13 cellular contexts compared by ENCODE assay signal in the genomic region with DNA sequence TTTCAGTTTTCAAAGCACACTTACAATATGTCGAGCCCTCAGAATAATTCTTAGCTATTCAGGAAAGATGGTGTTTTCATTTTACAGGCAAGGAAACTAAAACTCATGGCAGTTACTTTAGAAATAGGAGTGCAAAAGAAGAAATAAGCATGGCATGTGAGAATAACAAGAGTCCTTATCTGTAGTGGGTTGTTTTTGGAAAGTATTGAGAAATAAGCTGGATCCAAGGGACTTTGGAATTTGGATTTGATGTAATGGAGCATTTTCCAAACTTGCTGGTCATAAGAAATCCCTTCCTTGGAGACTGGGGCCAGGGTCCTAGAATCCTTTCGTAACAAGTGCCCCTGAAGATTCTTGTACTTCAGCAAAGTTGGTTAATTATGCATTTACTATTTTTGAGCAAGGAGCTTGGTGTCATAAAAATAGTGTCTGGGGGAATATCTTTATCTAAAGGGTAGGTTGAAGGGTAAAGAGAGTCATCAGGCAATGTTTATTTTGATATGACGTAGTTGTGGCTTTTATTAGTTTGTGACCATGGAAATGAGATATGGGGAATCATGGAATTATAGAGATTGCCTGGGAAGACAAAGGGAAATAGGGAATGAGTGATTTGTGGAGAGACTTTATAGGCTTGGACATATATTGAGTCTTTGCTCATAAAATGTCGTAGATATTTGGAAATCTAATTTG. TPM values are rescaled to one million over a fixed set of nuclear protein-coding genes. Genes with fewer than 3 reads are reported as not detected.
DNase-seq lines count a peak whose midpoint lies in the region; ATAC-seq and TF ChIP-seq lines count a peak whose summit lies in the region.
"Had no signal": no experiment of that assay in that cellular context is flagged by ENCODE, and none has a peak within 500 bp of the region (broad histone marks: within the 10 kb centered on the region; RNA-seq: fewer than 3 reads in every experiment).

No MANE protein-coding gene starts in this region.

- POLR2A ChIA-PET in PC-3 (lab: Charles Lee; ENCODE audit: unreplicated experiment), result no interaction called here

- H4K91ac ChIP-seq in neuronal stem cell (ENCODE audit: low read depth, low read length, poor library complexity), result no peak overlapping the region

- peaks cover 96% of the 10 kb centered on the region for H3K79me2 ChIP-seq in PC-3 (ENCODE audit: low read length)
- H3K79me2 ChIP-seq in mammary epithelial cell (ENCODE audit: insufficient read depth, low read length), result peaks cover 94% of the 10 kb centered on the region

- peak overlapping the region; percentile 0 for H3K27ac Mint-ChIP-seq in progenitor cell of endocrine pancreas

- H3K36me3 Mint-ChIP-seq in progenitor cell of endocrine pancreas (ENCODE audit: insufficient read depth), result no peaks in the 10 kb centered on the region
- H3K36me3 Mint-ChIP-seq: stimulated activated memory B cell treated with anti-CD40 and anti-IgM and Interleukin-4, amounts not matched to agents 10 μg/mL and 1 μg/mL and 100 μg/mL, for 72 hours had no signal

- no peak overlapping the region for H2BK15ac ChIP-seq in neuronal stem cell (ENCODE audit: low read length)

- H4K8ac ChIP-seq in neuronal stem cell (ENCODE audit: low read depth, low read length), result no peak overlapping the region

- H3K27ac ChIP-seq in PC-3 (ENCODE audit: low read length) (0 out of 2 replicates have a peak overlapping the region, but pooled peaks have one; percentile 12), mammary epithelial cell (ENCODE audit: insufficient read depth, low read depth, low read length) (no peak overlapping the region), neuronal stem cell (replicated peaks; ENCODE audit: low read length) (no peak overlapping the region)

- 98% methylated on average over 4 of the region's 4 CpGs for WGBS in mammary epithelial cell (ENCODE audit: low coverage, missing lambda C conversion rate)
- WGBS in neuronal stem cell (ENCODE audit: extremely low coverage in 2 of 2, insufficient read length in 2 of 2, insufficient replicate concordance in 1 of 2), 2 donors, result 100% methylated on average over 1 of the region's 4 CpGs; no CpG with 5 or more reads in 1 of the 2 donors

- H2BK12ac ChIP-seq in neuronal stem cell (ENCODE audit: low read length), result no peak overlapping the region

- H3K36me3 ChIP-seq in PC-3 (ENCODE audit: low read depth, low read length) (no peaks in the 10 kb centered on the region), mammary epithelial cell (ENCODE audit: insufficient read depth, low read length) (no peaks in the 10 kb centered on the region), neuronal stem cell (replicated peaks in 1 of 2; ENCODE audit: control insufficient read depth in 2 of 2, insufficient read depth in 2 of 2, low read length in 2 of 2) (no peaks in the 10 kb centered on the region)

- no peaks in the 10 kb centered on the region for H3K9me2 ChIP-seq in PC-3 (replicated peaks; ENCODE audit: low read length)

- H4K20me1 ChIP-seq in PC-3 (ENCODE audit: low read length) (peaks cover 7% of the 10 kb centered on the region; the same call in 1 of the 2 replicates), mammary epithelial cell (ENCODE audit: insufficient read depth, low read length) (peaks cover 2% of the 10 kb centered on the region)

- no peaks in the 10 kb centered on the region for H3F3A ChIP-seq in PC-3 (ENCODE audit: low read length, unreplicated experiment)

- dilution Hi-C loops in mammary epithelial cell (cut with HindIII; ENCODE audit: low sequenced_read_pairs), result no loop called here

- no peak overlapping the region for H3K9ac ChIP-seq in PC-3 (ENCODE audit: low read length)
- no peak overlapping the region for H3K9ac ChIP-seq in mammary epithelial cell (ENCODE audit: insufficient read depth, low read length)
- no peak overlapping the region for H3K9ac ChIP-seq in neuronal stem cell (ENCODE audit: low read depth, low read length, poor library complexity)

- TF ChIP-seq CTCF in PC-3 (conservative IDR thresholded peaks at IDR 0.05; ENCODE audit: low read depth, low read length) (no peak), fibroblast of the aortic adventitia (IDR thresholded peaks at IDR 0.05; ENCODE audit: insufficient read depth, low read length) (no peak), progenitor cell of endocrine pancreas (IDR thresholded peaks at IDR 0.05; ENCODE audit: unreplicated experiment) (no peak), mammary epithelial cell (conservative IDR thresholded peaks at IDR 0.05 in 1 of 2, IDR thresholded peaks at IDR 0.05 in 1 of 2; ENCODE audit: extremely low read depth in 1 of 2, insufficient read depth in 1 of 2, low read depth in 1 of 2, low read length in 2 of 2) (no peak)

- H3K27me3 ChIP-seq in PC-3 (ENCODE audit: low read length) (no peaks in the 10 kb centered on the region), mammary epithelial cell (ENCODE audit: insufficient read depth, low read length) (no peaks in the 10 kb centered on the region), neuronal stem cell (ENCODE audit: control insufficient read depth in 3 of 3, insufficient read depth in 3 of 3, low read depth in 1 of 3, low read length in 3 of 3) (no peaks in the 10 kb centered on the region)

- intact Hi-C loops in PC-3 (cut with micrococcal nuclease), result no loop called here
- intact Hi-C loops in mammary epithelial cell (cut with micrococcal nuclease), result no loop called here

- in situ Hi-C loops in mammary epithelial cell (cut with MboI; ENCODE audit: low sequenced_read_pairs in 2 of 2), result loop anchor here in 1 of 2 donors (25.0 kb wide), 1 partner anchor 781 kb away; the partner anchor contains the start of gene FBXL14

- H3K4me3 ChIP-seq in PC-3 (ENCODE audit: low read length), result no peak overlapping the region
- H3K4me3 ChIP-seq in fibroblast of the aortic adventitia (ENCODE audit: low read depth, low read length), result no peak overlapping the region
- H3K4me3 ChIP-seq in mammary epithelial cell (replicated peaks in 1 of 3; ENCODE audit: insufficient read depth in 1 of 3, low read depth in 2 of 3, low read length in 3 of 3), result no peak overlapping the region
- H3K4me3 ChIP-seq in neuronal stem cell (ENCODE audit: low read length in 2 of 2), result no peak overlapping the region

- H3K4me3 Mint-ChIP-seq in progenitor cell of endocrine pancreas (ENCODE audit: low read depth), result no peak overlapping the region
- H3K4me3 Mint-ChIP-seq: stimulated activated memory B cell treated with anti-CD40 and anti-IgM and Interleukin-4, amounts not matched to agents 10 μg/mL and 1 μg/mL and 100 μg/mL, for 72 hours had no signal

- BruUV-seq in PC-3 (replicated peaks; lab: Mats Ljungman, UMichigan) (no TSS peak), mammary epithelial cell (replicated peaks; lab: Mats Ljungman, UMichigan) (no TSS peak)

- H3K79me1 ChIP-seq in neuronal stem cell (ENCODE audit: low read depth, low read length), result peaks cover under 1% of the 10 kb centered on the region

- no peak overlapping the region for H3K14ac ChIP-seq in neuronal stem cell (ENCODE audit: low read length)

- H3K4me1 Mint-ChIP-seq in progenitor cell of endocrine pancreas (ENCODE audit: low read depth), result peaks cover 7% of the 10 kb centered on the region

- no peak for ATAC-seq in PC-3
- no peak for ATAC-seq in GM18858 (IDR thresholded peaks at IDR 0.05; ENCODE audit: unreplicated experiment)
- ATAC-seq: stimulated activated memory B cell treated with anti-CD40 and anti-IgM and Interleukin-4, amounts not matched to agents 10 μg/mL and 1 μg/mL and 100 μg/mL, for 72 hours had no signal

- CTCF ChIA-PET in PC-3 (lab: Charles Lee), result no interaction called here
- CTCF ChIA-PET in mammary epithelial cell (lab: Charles Lee; ENCODE audit: low non-redundant PET), result interaction anchor here (1.1 kb wide), 1 partner anchor 230 kb away, joined by 5 read pairs; no protein-coding TSS in a partner anchor

- H2AFZ ChIP-seq in PC-3 (ENCODE audit: low read length), result no peak overlapping the region
- H2AFZ ChIP-seq in mammary epithelial cell (ENCODE audit: low read depth, low read length), result no peak overlapping the region
- no peak overlapping the region for H2AFZ ChIP-seq in neuronal stem cell (ENCODE audit: low read length)

- DNase-seq in GM03348 (ENCODE audit: low spot score) (peak; percentile 29), PC-3 (no peak), fibroblast of the aortic adventitia (ENCODE audit: low read depth) (peak; percentile 91), progenitor cell of endocrine pancreas (ENCODE audit: low spot score, unreplicated experiment) (no peak), mammary epithelial cell (no peak), neuronal stem cell (ENCODE audit: low spot score) (no peak), medulla oblongata (ENCODE audit: extremely low spot score) (no peak)
- DNase-seq: amygdala, DMS79, GOT3, mesendoderm had no signal

- H3K4me2 ChIP-seq in PC-3 (ENCODE audit: low read length) (no peak overlapping the region), mammary epithelial cell (ENCODE audit: insufficient read depth, low read depth, low read length) (no peak overlapping the region), neuronal stem cell (ENCODE audit: insufficient read depth, low read length, poor library complexity, severe bottlenecking) (no peak overlapping the region)

- no peak overlapping the region for H2BK120ac ChIP-seq in neuronal stem cell (ENCODE audit: low read depth, low read length)

- no peak overlapping the region for H3K18ac ChIP-seq in neuronal stem cell (ENCODE audit: low read length)

- H3K9me3 Mint-ChIP-seq in progenitor cell of endocrine pancreas (ENCODE audit: low read depth), result no peaks in the 10 kb centered on the region
- H3K9me3 Mint-ChIP-seq: stimulated activated memory B cell treated with anti-CD40 and anti-IgM and Interleukin-4, amounts not matched to agents 10 μg/mL and 1 μg/mL and 100 μg/mL, for 72 hours had no signal

- H2BK5ac ChIP-seq in neuronal stem cell (ENCODE audit: low read length), result no peak overlapping the region

- peaks cover 4% of the 10 kb centered on the region; the same call in 1 of the 2 replicates for H3K4me1 ChIP-seq in PC-3 (ENCODE audit: insufficient read depth, low read length)
- H3K4me1 ChIP-seq in mammary epithelial cell (ENCODE audit: insufficient read depth, low read length), result no peaks in the 10 kb centered on the region
- no peaks in the 10 kb centered on the region for H3K4me1 ChIP-seq in neuronal stem cell (ENCODE audit: control insufficient read depth in 2 of 2, insufficient read depth in 1 of 2, low read depth in 1 of 2, low read length in 2 of 2)

- H3K27me3 Mint-ChIP-seq in progenitor cell of endocrine pancreas, result no peaks in the 10 kb centered on the region
- H3K27me3 Mint-ChIP-seq: stimulated activated memory B cell treated with anti-CD40 and anti-IgM and Interleukin-4, amounts not matched to agents 10 μg/mL and 1 μg/mL and 100 μg/mL, for 72 hours had no signal

- no peak overlapping the region for H3K23ac ChIP-seq in neuronal stem cell (ENCODE audit: low read depth, low read length, poor library complexity)

- H2AK5ac ChIP-seq in neuronal stem cell (ENCODE audit: low read depth, low read length), result no peak overlapping the region

- H3K9me3 ChIP-seq in PC-3 (ENCODE audit: low read length), result no peaks in the 10 kb centered on the region
- H3K9me3 ChIP-seq in mammary epithelial cell (replicated peaks; ENCODE audit: insufficient read depth, low read length), result no peaks in the 10 kb centered on the region
- no peaks in the 10 kb centered on the region for H3K9me3 ChIP-seq in neuronal stem cell (replicated peaks in 1 of 2; ENCODE audit: control insufficient read depth in 2 of 2, insufficient read depth in 1 of 2, low read depth in 1 of 2, low read length in 2 of 2)

- H3K4ac ChIP-seq in neuronal stem cell (ENCODE audit: low read length), result no peak overlapping the region

RNA-seq across cellular contexts. Expression of gene WNK1, which starts 53.9 kb away (rescaled TPM):
- total RNA-seq in PC-3 (2014; rRNA removed), result 44.5 and 69.3 TPM in 2 replicates
- total RNA-seq in fibroblast of the aortic adventitia (ENCODE audit: low replicate concordance), result 57.8 and 91.7 TPM in 2 replicates
- 244 and 248 TPM in 2 replicates for total RNA-seq in progenitor cell of endocrine pancreas
- total RNA-seq in mammary epithelial cell, result 100 to 1,000 TPM; 154 to 180 TPM
- 69.8 TPM for polyA plus RNA-seq in mammary epithelial cell
- polyA minus RNA-seq in mammary epithelial cell, result 113 TPM
- 49.9 TPM for polyA plus RNA-seq in neuronal stem cell (2013, experiment 1 of 2)
- polyA plus RNA-seq in neuronal stem cell (2013, experiment 2 of 2), result 50.8 TPM

Comparison
In these comparisons a context has a peak if more than half of its experiments do, and no peak if none do; other contexts are left out.
1. DNase-seq: peak in GM03348 (single experiment) and fibroblast of the aortic adventitia (single experiment); none in PC-3 (single experiment), progenitor cell of endocrine pancreas (single experiment), mammary epithelial cell (single experiment), neuronal stem cell (single experiment) and medulla oblongata (single experiment).